ENCODE assay signal across 8 cellular contexts in the genomic region with DNA sequence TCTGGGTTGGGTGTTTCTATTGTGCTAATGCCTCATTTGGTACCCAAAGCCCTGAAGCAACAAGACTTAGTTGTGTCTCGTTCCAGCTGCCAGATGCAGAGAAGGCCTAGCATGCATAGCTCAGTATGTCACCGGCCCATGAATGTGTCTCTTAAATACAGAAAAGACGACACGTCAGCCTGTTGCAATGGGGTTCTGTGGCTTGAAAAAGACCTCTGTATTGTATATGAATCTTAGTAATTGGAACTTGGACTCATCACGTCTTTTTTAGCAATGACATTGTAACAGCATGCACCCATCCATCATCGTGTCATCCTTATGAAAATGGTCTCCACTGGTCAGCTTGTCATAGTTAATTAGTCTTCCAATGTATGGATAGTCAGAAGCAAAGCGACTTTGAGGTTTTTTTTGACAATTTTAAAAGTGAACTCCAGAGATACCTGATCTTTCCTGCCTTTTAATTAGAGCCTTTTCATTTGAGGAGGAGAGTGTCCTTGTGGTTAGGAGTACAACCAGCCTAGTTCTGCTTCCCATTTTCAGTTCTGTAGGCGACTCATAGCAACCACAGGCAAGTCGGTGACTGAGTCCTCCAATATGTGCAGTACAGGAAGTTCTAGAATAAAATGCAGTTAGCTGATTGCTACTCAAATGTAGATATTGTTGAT.
DNase-seq lines count a peak whose midpoint lies in the region; ATAC-seq and TF ChIP-seq lines count a peak whose summit lies in the region.

No MANE protein-coding gene starts in this region.

- ATAC-seq in HG02943 (IDR thresholded peaks at IDR 0.05; ENCODE audit: low read depth, unreplicated experiment) (peak; percentile 63), PC-3 (no peak)
- ATAC-seq in stimulated activated effector memory CD8-positive, alpha-beta T cell treated with anti-CD3 and anti-CD28 coated beads, Interleukin-12 subunit alpha, Interleukin-12 subunit beta, amount 100 ng/mL, for 72 hours = peak; percentile 52

- no peaks in the 10 kb centered on the region for H3K27me3 Mint-ChIP-seq in activated CD4-positive, alpha-beta memory T cell treated with anti-CD3 and anti-CD28 coated beads for 36 hours
- peaks cover 2% of the 10 kb centered on the region for H3K27me3 Mint-ChIP-seq in activated CD4-positive, alpha-beta memory T cell treated with anti-CD3 and anti-CD28 coated beads, Interleukin-2, amount 10 ng/mL, durations not matched to agents 7 days and 5 days

- H3K4me2 ChIP-seq in PC-3 (ENCODE audit: low read length) = no peak overlapping the region

- POLR2A ChIA-PET in activated CD4-positive, alpha-beta memory T cell treated with anti-CD3 and anti-CD28 coated beads for 36 hours (lab: Charles Lee) = no interaction called here
- POLR2A ChIA-PET in activated CD4-positive, alpha-beta memory T cell treated with anti-CD3 and anti-CD28 coated beads, Interleukin-2, amount 10 ng/mL, durations not matched to agents 7 days and 5 days (lab: Charles Lee) = no interaction called here
- POLR2A ChIA-PET in PC-3 (lab: Charles Lee; ENCODE audit: unreplicated experiment) = no interaction called here

- no peaks in the 10 kb centered on the region for H3K9me3 Mint-ChIP-seq in activated CD4-positive, alpha-beta memory T cell treated with anti-CD3 and anti-CD28 coated beads for 36 hours
- H3K9me3 Mint-ChIP-seq in activated CD4-positive, alpha-beta memory T cell treated with anti-CD3 and anti-CD28 coated beads, Interleukin-2, amount 10 ng/mL, durations not matched to agents 7 days and 5 days = no peaks in the 10 kb centered on the region
- H3K9me3 Mint-ChIP-seq in stimulated activated effector memory CD8-positive, alpha-beta T cell treated with anti-CD3 and anti-CD28 coated beads, Interleukin-12 subunit alpha, Interleukin-12 subunit beta, amount 100 ng/mL, for 72 hours = no peaks in the 10 kb centered on the region

- H3F3A ChIP-seq in PC-3 (ENCODE audit: low read length, unreplicated experiment) = no peaks in the 10 kb centered on the region

- intact Hi-C loops in activated CD4-positive, alpha-beta memory T cell treated with anti-CD3 and anti-CD28 coated beads for 36 hours (cut with micrococcal nuclease) = loop anchor here (1.0 to 10.0 kb wide), 3 partner anchors 54 to 488 kb away; no protein-coding TSS in a partner anchor
- intact Hi-C loops in PC-3 (cut with micrococcal nuclease) = no loop called here

- no peaks in the 10 kb centered on the region for H3K9me2 ChIP-seq in PC-3 (replicated peaks; ENCODE audit: low read length)

- BruUV-seq in PC-3 (replicated peaks; lab: Mats Ljungman, UMichigan) = no TSS peak

- no peak overlapping the region for H3K27ac Mint-ChIP-seq in activated CD4-positive, alpha-beta memory T cell treated with anti-CD3 and anti-CD28 coated beads for 36 hours
- H3K27ac Mint-ChIP-seq in activated CD4-positive, alpha-beta memory T cell treated with anti-CD3 and anti-CD28 coated beads, Interleukin-2, amount 10 ng/mL, durations not matched to agents 7 days and 5 days = no peak overlapping the region
- no peak overlapping the region for H3K27ac Mint-ChIP-seq in stimulated activated effector memory CD8-positive, alpha-beta T cell treated with anti-CD3 and anti-CD28 coated beads, Interleukin-12 subunit alpha, Interleukin-12 subunit beta, amount 100 ng/mL, for 72 hours

- no peaks in the 10 kb centered on the region for H3K36me3 ChIP-seq in PC-3 (ENCODE audit: low read depth, low read length)

- no peaks in the 10 kb centered on the region for H3K79me2 ChIP-seq in PC-3 (ENCODE audit: low read length)

- H3K4me1 Mint-ChIP-seq in activated CD4-positive, alpha-beta memory T cell treated with anti-CD3 and anti-CD28 coated beads for 36 hours (ENCODE audit: low read depth) = peaks cover 16% of the 10 kb centered on the region
- H3K4me1 Mint-ChIP-seq in activated CD4-positive, alpha-beta memory T cell treated with anti-CD3 and anti-CD28 coated beads, Interleukin-2, amount 10 ng/mL, durations not matched to agents 7 days and 5 days = peaks cover 23% of the 10 kb centered on the region
- H3K4me1 Mint-ChIP-seq in stimulated activated effector memory CD8-positive, alpha-beta T cell treated with anti-CD3 and anti-CD28 coated beads, Interleukin-12 subunit alpha, Interleukin-12 subunit beta, amount 100 ng/mL, for 72 hours = peaks cover 37% of the 10 kb centered on the region

- TF ChIP-seq CTCF in PC-3 (conservative IDR thresholded peaks at IDR 0.05; ENCODE audit: low read depth, low read length) = no peak

- H3K4me3 ChIP-seq in PC-3 (ENCODE audit: low read length) = no peak overlapping the region

- H4K20me1 ChIP-seq in PC-3 (ENCODE audit: low read length) = no peaks in the 10 kb centered on the region

- H3K9me3 ChIP-seq in PC-3 (ENCODE audit: low read length) = no peaks in the 10 kb centered on the region

- no peak overlapping the region for H3K4me3 Mint-ChIP-seq in activated CD4-positive, alpha-beta memory T cell treated with anti-CD3 and anti-CD28 coated beads for 36 hours
- H3K4me3 Mint-ChIP-seq in activated CD4-positive, alpha-beta memory T cell treated with anti-CD3 and anti-CD28 coated beads, Interleukin-2, amount 10 ng/mL, durations not matched to agents 7 days and 5 days = no peak overlapping the region
- H3K4me3 Mint-ChIP-seq in stimulated activated effector memory CD8-positive, alpha-beta T cell treated with anti-CD3 and anti-CD28 coated beads, Interleukin-12 subunit alpha, Interleukin-12 subunit beta, amount 100 ng/mL, for 72 hours = no peak overlapping the region

- CTCF ChIA-PET in activated CD4-positive, alpha-beta memory T cell treated with anti-CD3 and anti-CD28 coated beads for 36 hours (lab: Charles Lee) = interaction anchor here (0.6 kb wide), 1 partner anchor 653 kb away, joined by 3 read pairs; no protein-coding TSS in a partner anchor
- CTCF ChIA-PET in activated CD4-positive, alpha-beta memory T cell treated with anti-CD3 and anti-CD28 coated beads, Interleukin-2, amount 10 ng/mL, durations not matched to agents 7 days and 5 days (lab: Charles Lee) = no interaction called here
- CTCF ChIA-PET in PC-3 (lab: Charles Lee) = no interaction called here

- H3K27me3 ChIP-seq in PC-3 (ENCODE audit: low read length) = no peaks in the 10 kb centered on the region

- no peak overlapping the region for H2AFZ ChIP-seq in PC-3 (ENCODE audit: low read length)

- no peaks in the 10 kb centered on the region for H3K36me3 Mint-ChIP-seq in activated CD4-positive, alpha-beta memory T cell treated with anti-CD3 and anti-CD28 coated beads for 36 hours
- no peaks in the 10 kb centered on the region for H3K36me3 Mint-ChIP-seq in activated CD4-positive, alpha-beta memory T cell treated with anti-CD3 and anti-CD28 coated beads, Interleukin-2, amount 10 ng/mL, durations not matched to agents 7 days and 5 days (ENCODE audit: low read depth)
- no peaks in the 10 kb centered on the region for H3K36me3 Mint-ChIP-seq in stimulated activated effector memory CD8-positive, alpha-beta T cell treated with anti-CD3 and anti-CD28 coated beads, Interleukin-12 subunit alpha, Interleukin-12 subunit beta, amount 100 ng/mL, for 72 hours

- no peaks in the 10 kb centered on the region for H3K4me1 ChIP-seq in PC-3 (ENCODE audit: insufficient read depth, low read length)

- peak; percentile 15 for DNase-seq in activated CD4-positive, alpha-beta memory T cell treated with anti-CD3 and anti-CD28 coated beads for 36 hours
- no peak for DNase-seq in activated CD4-positive, alpha-beta memory T cell treated with anti-CD3 and anti-CD28 coated beads, Interleukin-2, amount 10 ng/mL, durations not matched to agents 7 days and 5 days
- DNase-seq in PC-3 (peak; percentile 5), NK-92 (lab: John Stamatoyannopoulos, UW; ENCODE audit: unreplicated experiment) (no peak), NCI-H1105 treated with DMSO at 0.1 percent for 48 hours (lab: John Stamatoyannopoulos, UW) (no peak), COR-L47 (lab: John Stamatoyannopoulos, UW) (no peak)
- DNase-seq in stimulated activated effector memory CD8-positive, alpha-beta T cell treated with anti-CD3 and anti-CD28 coated beads, Interleukin-12 subunit alpha, Interleukin-12 subunit beta, amount 100 ng/mL, for 72 hours (ENCODE audit: low spot score in 2 of 2) = no peak

- H3K27ac ChIP-seq in PC-3 (ENCODE audit: low read length) = no peak overlapping the region

- H3K9ac ChIP-seq in PC-3 (ENCODE audit: low read length) = no peak overlapping the region

Comparison
In these comparisons a context has a peak if more than half of its experiments do, and no peak if none do; other contexts are left out.
1. DNase-seq: peak in activated CD4-positive, alpha-beta memory T cell treated with anti-CD3 and anti-CD28 coated beads for 36 hours (single experiment) and PC-3 (single experiment); none in activated CD4-positive, alpha-beta memory T cell treated with anti-CD3 and anti-CD28 coated beads, Interleukin-2, amount 10 ng/mL, durations not matched to agents 7 days and 5 days (single experiment), stimulated activated effector memory CD8-positive, alpha-beta T cell treated with anti-CD3 and anti-CD28 coated beads, Interleukin-12 subunit alpha, Interleukin-12 subunit beta, amount 100 ng/mL, for 72 hours (0 of 2), NK-92 (single experiment), NCI-H1105 treated with DMSO at 0.1 percent for 48 hours (single experiment) and COR-L47 (single experiment).